In the genomic region with DNA sequence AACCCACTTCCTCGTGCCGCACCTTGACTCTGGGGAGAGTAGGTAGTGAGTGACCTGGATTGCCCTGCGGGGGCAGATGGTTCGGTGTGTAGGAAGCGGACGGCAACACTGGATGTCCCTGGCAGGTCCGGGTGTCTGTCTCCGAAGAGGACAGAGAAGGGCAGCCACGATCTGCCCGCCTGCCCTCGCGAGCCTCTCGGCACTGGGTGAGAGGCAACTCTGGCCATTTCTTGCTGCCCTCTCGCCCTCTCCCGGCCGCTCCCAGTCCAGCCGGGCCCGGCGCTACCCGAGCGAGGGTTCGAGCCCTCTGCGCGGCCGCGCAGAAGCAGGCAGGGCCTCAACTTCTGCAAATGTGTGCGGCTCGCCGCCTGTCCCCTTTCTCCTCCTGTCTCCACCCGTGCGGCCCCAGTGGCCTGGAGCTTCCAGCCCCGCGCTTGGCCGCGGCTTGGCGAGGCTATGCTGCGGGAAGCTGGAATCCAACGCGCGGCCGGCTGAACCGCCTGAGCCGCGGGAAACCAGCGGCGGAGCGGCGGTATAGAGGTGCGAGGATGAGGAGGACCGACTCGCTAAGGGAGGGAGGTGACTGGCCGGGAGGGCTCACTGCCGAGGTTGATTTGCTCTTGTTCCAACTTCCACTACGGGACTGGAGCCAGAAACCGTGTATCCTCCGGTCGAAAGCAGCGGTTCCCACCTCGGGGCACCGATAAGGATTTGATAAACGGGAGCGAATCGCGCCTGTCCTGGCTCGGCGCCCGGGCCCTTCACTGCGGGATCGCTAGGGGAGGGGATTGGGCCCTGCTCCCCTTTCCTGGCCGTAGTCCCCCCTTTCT, we compare ENCODE assay signal across 8 cellular contexts. TPM values are rescaled to one million over a fixed set of nuclear protein-coding genes. Genes with fewer than 3 reads are reported as not detected.
A peak's percentile ranks its signal among the peaks of the same experiment; 100 is the strongest.
DNase-seq lines count a peak whose midpoint lies in the region; ATAC-seq, FAIRE-seq and TF ChIP-seq lines count a peak whose summit lies in the region.

No MANE protein-coding gene starts in this region.

- peaks cover 64% of the 10 kb centered on the region for H3K79me2 ChIP-seq in SK-N-SH (ENCODE audit: insufficient read depth)
- H3K79me2 ChIP-seq in smooth muscle cell (ENCODE audit: low read depth), result peaks cover 62% of the 10 kb centered on the region

- TF ChIP-seq EP300 in SK-N-SH (IDR thresholded peaks at IDR 0.05; ENCODE audit: borderline replicate concordance in 1 of 2, low read depth in 1 of 2, low read length in 1 of 2), result peak in 1 of 2 experiments; percentile 80; a peak in 2 of 4 replicates

- H3K36me3 ChIP-seq in SK-N-SH (replicated peaks in 1 of 2; ENCODE audit: control insufficient read depth in 1 of 2, insufficient read depth in 2 of 2, low read length in 1 of 2), result no peaks in the 10 kb centered on the region
- no peaks in the 10 kb centered on the region for H3K36me3 ChIP-seq in smooth muscle cell (ENCODE audit: low read depth)

- H3K4me3 ChIP-seq in SK-N-SH (ENCODE audit: low read depth in 2 of 2, low read length in 1 of 2) (peak overlapping the region; percentile 96 to 98), cardiac fibroblast (replicated peaks in 1 of 2; ENCODE audit: low read depth in 2 of 2, low read length in 2 of 2) (peak overlapping the region; percentile 92 to 95), smooth muscle cell (peak overlapping the region; percentile 64)

- H2AFZ ChIP-seq in SK-N-SH (ENCODE audit: low read depth) (peak overlapping the region; percentile 31; the same call in 1 of the 2 replicates), smooth muscle cell (ENCODE audit: low read depth) (peak overlapping the region; percentile 63)

- TF ChIP-seq RAD21 in SK-N-SH (IDR thresholded peaks at IDR 0.05; ENCODE audit: low read length), result peak; percentile 55

- no peak for TF ChIP-seq POLR2A in GM12892 (IDR thresholded peaks at IDR 0.05; ENCODE audit: low read depth, low read length)

- peak overlapping the region; percentile 88 for H3K9ac ChIP-seq in SK-N-SH
- peak overlapping the region; percentile 51 for H3K9ac ChIP-seq in smooth muscle cell (ENCODE audit: low read depth)

- POLR2A ChIA-PET in SK-N-SH (lab: Yijun Ruan, JAX), result interaction anchor here (0.6 to 4.4 kb wide), 12 partner anchors 20 to 834 kb away, joined by 3 to 97 read pairs (median 5); no protein-coding TSS in a partner anchor

- H3K9me3 ChIP-seq in SK-N-SH (no peaks in the 10 kb centered on the region), smooth muscle cell (replicated peaks; ENCODE audit: low read depth) (no peaks in the 10 kb centered on the region)

- H3K4me1 ChIP-seq in SK-N-SH (ENCODE audit: control insufficient read depth in 1 of 2, insufficient read depth in 2 of 2, low read depth in 1 of 2, low read length in 1 of 2), result peaks cover 8 to 36% of the 10 kb centered on the region in 2 experiments; a peak in 3 of 4 replicates
- peaks cover 4% of the 10 kb centered on the region for H3K4me1 ChIP-seq in smooth muscle cell (ENCODE audit: low read depth)

- H3K27me3 ChIP-seq in SK-N-SH (ENCODE audit: insufficient read depth), result no peaks in the 10 kb centered on the region
- H3K27me3 ChIP-seq in smooth muscle cell (ENCODE audit: low read depth), result no peaks in the 10 kb centered on the region

- DNase-seq in 8988T, result peak; percentile 73
- DNase-seq in GM12892 (ENCODE audit: insufficient read length), result peak; percentile 42
- peak; percentile 88 for DNase-seq in SK-N-SH
- peak; percentile 64 to 76 for DNase-seq in cardiac fibroblast (ENCODE audit: low read depth in 2 of 2)
- peak; percentile 62 for DNase-seq in iris pigment epithelial cell (ENCODE audit: low read depth)
- DNase-seq in smooth muscle cell (lab: John Stamatoyannopoulos, UW; ENCODE audit: unreplicated experiment), result no peak

- H3F3A ChIP-seq in SK-N-SH (replicated peaks; ENCODE audit: insufficient read depth) (no peaks in the 10 kb centered on the region), smooth muscle cell (ENCODE audit: low read depth) (no peaks in the 10 kb centered on the region)

- ATAC-seq in HG02571 (IDR thresholded peaks at IDR 0.05; ENCODE audit: unreplicated experiment) (no peak), HG03439 (IDR thresholded peaks at IDR 0.05; ENCODE audit: unreplicated experiment) (no peak)

- WGBS in SK-N-SH (ENCODE audit: low lambda C conversion rate), result 2% methylated on average over 44 of the region's 70 CpGs
- WGBS in smooth muscle cell (ENCODE audit: low lambda C conversion rate), result 1% methylated on average over 62 of the region's 70 CpGs

- H4K20me1 ChIP-seq in SK-N-SH (ENCODE audit: insufficient read depth) (peaks cover 50% of the 10 kb centered on the region), smooth muscle cell (ENCODE audit: low read depth) (peaks cover 64% of the 10 kb centered on the region)

- peak overlapping the region; percentile 96 for H3K4me2 ChIP-seq in SK-N-SH
- peak overlapping the region; percentile 85 for H3K4me2 ChIP-seq in smooth muscle cell

- FAIRE-seq in GM12892 (lab: Jason Lieb, UNC), result no peak

- no peaks in the 10 kb centered on the region for H3K9me2 ChIP-seq in SK-N-SH

- peak; percentile 53 for TF ChIP-seq CTCF in SK-N-SH (IDR thresholded peaks at IDR 0.05)
- TF ChIP-seq CTCF in cardiac fibroblast (IDR thresholded peaks at IDR 0.05; ENCODE audit: low read depth, low read length), result peak; percentile 29
- TF ChIP-seq CTCF in smooth muscle cell (IDR thresholded peaks at IDR 0.05; ENCODE audit: borderline replicate concordance, insufficient read depth, poor library complexity, severe bottlenecking), result peak; percentile 18

- CTCF ChIA-PET in SK-N-SH (lab: Yijun Ruan, JAX), result interaction anchor here (0.7 to 8.7 kb wide), 21 partner anchors 9 to 307 kb away, joined by 3 to 57 read pairs (median 5); no protein-coding TSS in a partner anchor

- peak overlapping the region; percentile 71 to 96 for H3K27ac ChIP-seq in SK-N-SH (ENCODE audit: low read depth in 2 of 2, low read length in 1 of 2)
- H3K27ac ChIP-seq in smooth muscle cell (ENCODE audit: low read depth), result peak overlapping the region; percentile 29

TF ChIP-seq in SK-N-SH, 30 proteins besides CTCF, POLR2A, EP300 and RAD21 (continues in another document):
- no peak for TF ChIP-seq ELF1 (IDR thresholded peaks at IDR 0.05)
- no peak; the same call in 1 of the 2 replicates for TF ChIP-seq TCF12 (IDR thresholded peaks at IDR 0.05)
- 0 out of 2 replicates have a peak, but pooled peaks have one; percentile 13 for TF ChIP-seq SIN3A (IDR thresholded peaks at IDR 0.05; ENCODE audit: borderline replicate concordance, low read depth, low read length)
- TF ChIP-seq MAX (IDR thresholded peaks at IDR 0.05; ENCODE audit: low read depth), result peak; percentile 66
- no peak for TF ChIP-seq NRF1 (IDR thresholded peaks at IDR 0.05; ENCODE audit: low read depth, low read length)
- TF ChIP-seq FOXM1 (IDR thresholded peaks at IDR 0.05; ENCODE audit: low read depth), result no peak
- TF ChIP-seq MEF2A (IDR thresholded peaks at IDR 0.05; ENCODE audit: borderline replicate concordance, low read depth), result no peak
- TF ChIP-seq NFIC (IDR thresholded peaks at IDR 0.05; ENCODE audit: borderline replicate concordance), result peak; percentile 67
- TF ChIP-seq GATA2 (CRISPR knock-in tag; IDR thresholded peaks at IDR 0.05), result peak; percentile 93
- no peak for TF ChIP-seq GABPA (IDR thresholded peaks at IDR 0.05; ENCODE audit: low read depth)
- TF ChIP-seq TAF1 (IDR thresholded peaks at IDR 0.05; ENCODE audit: borderline replicate concordance, low read depth, low read length), result no peak
- TF ChIP-seq TEAD4 (IDR thresholded peaks at IDR 0.05; ENCODE audit: borderline replicate concordance, insufficient read depth), result no peak
- no peak for TF ChIP-seq EZH2phosphoT487 (IDR thresholded peaks at IDR 0.05; ENCODE audit: borderline replicate concordance, low read depth)
- peak; percentile 83 for TF ChIP-seq RCOR1 (IDR thresholded peaks at IDR 0.05; ENCODE audit: low read length)
- TF ChIP-seq, protein P1, sequence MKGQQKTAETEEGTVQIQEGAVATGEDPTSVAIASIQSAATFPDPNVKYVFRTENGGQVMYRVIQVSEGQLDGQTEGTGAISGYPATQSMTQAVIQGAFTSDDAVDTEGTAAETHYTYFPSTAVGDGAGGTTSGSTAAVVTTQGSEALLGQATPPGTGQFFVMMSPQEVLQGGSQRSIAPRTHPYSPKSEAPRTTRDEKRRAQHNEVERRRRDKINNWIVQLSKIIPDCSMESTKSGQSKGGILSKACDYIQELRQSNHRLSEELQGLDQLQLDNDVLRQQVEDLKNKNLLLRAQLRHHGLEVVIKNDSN (IDR thresholded peaks at IDR 0.05; ENCODE audit: borderline replicate concordance, low read depth), result no peak
- TF ChIP-seq CHD2 (IDR thresholded peaks at IDR 0.05; ENCODE audit: low read length, partially characterized antibody), result peak; percentile 79
- no peak; the same call in 1 of the 2 replicates for TF ChIP-seq MXI1 (IDR thresholded peaks at IDR 0.05; ENCODE audit: low read depth, low read length)
- no peak for TF ChIP-seq JUND (IDR thresholded peaks at IDR 0.05)
- TF ChIP-seq FOXJ3 (CRISPR knock-in tag; IDR thresholded peaks at IDR 0.05), result peak; percentile 91
- no peak for TF ChIP-seq RXRA (IDR thresholded peaks at IDR 0.05; ENCODE audit: borderline replicate concordance, low read depth)
- no peak for TF ChIP-seq FOSL2 (IDR thresholded peaks at IDR 0.05; ENCODE audit: borderline replicate concordance, low read depth)
- TF ChIP-seq SMC3 (IDR thresholded peaks at IDR 0.05; ENCODE audit: low read depth, low read length), result peak; percentile 54
- no peak for TF ChIP-seq YY1 (IDR thresholded peaks at IDR 0.05; ENCODE audit: low read depth)
- TF ChIP-seq POLR2AphosphoS5 (IDR thresholded peaks at IDR 0.05; ENCODE audit: low read depth, low read length), result no peak
- TF ChIP-seq, protein P2, sequence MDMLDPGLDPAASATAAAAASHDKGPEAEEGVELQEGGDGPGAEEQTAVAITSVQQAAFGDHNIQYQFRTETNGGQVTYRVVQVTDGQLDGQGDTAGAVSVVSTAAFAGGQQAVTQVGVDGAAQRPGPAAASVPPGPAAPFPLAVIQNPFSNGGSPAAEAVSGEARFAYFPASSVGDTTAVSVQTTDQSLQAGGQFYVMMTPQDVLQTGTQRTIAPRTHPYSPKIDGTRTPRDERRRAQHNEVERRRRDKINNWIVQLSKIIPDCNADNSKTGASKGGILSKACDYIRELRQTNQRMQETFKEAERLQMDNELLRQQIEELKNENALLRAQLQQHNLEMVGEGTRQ (IDR thresholded peaks at IDR 0.05; ENCODE audit: borderline replicate concordance, low read depth, low read length), result no peak

RNA-seq across cellular contexts. Expression of gene EPAS1, which starts 1.5 kb away (rescaled TPM):
- 0.11 TPM for polyA plus RNA-seq in GM12892 (2012; ENCODE audit: missing spikeins)
- polyA plus RNA-seq in SK-N-SH (2012; rRNA removed), result 69.2 and 92.2 TPM in 2 replicates
- 66.4 and 74.6 TPM in 2 replicates for polyA plus RNA-seq in SK-N-SH (2012; cell fraction: cytosol; rRNA removed)
- 83.4 and 100 TPM in 2 replicates for polyA plus RNA-seq in SK-N-SH (2012; cell fraction: nucleus; rRNA removed)
- 57.5 and 91.6 TPM in 2 replicates for total RNA-seq in smooth muscle cell
- polyA plus RNA-seq in smooth muscle cell, result 31.7 and 61.5 TPM in 2 replicates
